ENCODE assay signal across 28 cellular contexts in genomic region chr16:12308060-12308459, GRCh38.
"Had no signal": no experiment of that assay in that cellular context is flagged by ENCODE, and none has a peak within 500 bp of the region (broad histone marks: within the 10 kb centered on the region; RNA-seq: fewer than 3 reads in every experiment).

No MANE protein-coding gene starts in this region.

- ATAC-seq: natural killer cell; right cardiac atrium; sciatic nerve; stimulated activated effector memory CD8-positive, alpha-beta T cell treated with anti-CD3 and anti-CD28 coated beads, Interleukin-12 subunit alpha, Interleukin-12 subunit beta, amount 100 ng/mL, for 72 hours; upper lobe of right lung had no signal

- H3K79me2 ChIP-seq: hepatocyte had no signal

- H3K27ac Mint-ChIP-seq: mesothelial cell of epicardium; natural killer cell; nephron progenitor cell; neural progenitor cell; stimulated activated effector memory CD8-positive, alpha-beta T cell treated with anti-CD3 and anti-CD28 coated beads, Interleukin-12 subunit alpha, Interleukin-12 subunit beta, amount 100 ng/mL, for 72 hours; stimulated activated naive CD8-positive, alpha-beta T cell treated with anti-CD3 and anti-CD28 coated beads, Interleukin-15, Interleukin-2, amounts not matched to agents 100 ng/mL and 50 ng/mL, for 24 hours had no signal

- H3K4me3 Mint-ChIP-seq: mesothelial cell of epicardium; natural killer cell; nephron progenitor cell; neural progenitor cell; stimulated activated effector memory CD8-positive, alpha-beta T cell treated with anti-CD3 and anti-CD28 coated beads, Interleukin-12 subunit alpha, Interleukin-12 subunit beta, amount 100 ng/mL, for 72 hours; stimulated activated naive CD8-positive, alpha-beta T cell treated with anti-CD3 and anti-CD28 coated beads, Interleukin-15, Interleukin-2, amounts not matched to agents 100 ng/mL and 50 ng/mL, for 24 hours had no signal

- H3K4me3 ChIP-seq: hepatocyte, left ventricle myocardium inferior, lung, neural progenitor cell, ovary, prostate gland, skin epidermis, suprapubic skin, thoracic aorta, tibial artery, upper lobe of right lung had no signal

- H2AFZ ChIP-seq: hepatocyte, neural progenitor cell had no signal

- H3K4me1 ChIP-seq: prostate gland, tibial artery, upper lobe of right lung had no signal

- H3K27me3 Mint-ChIP-seq: naive B cell; stimulated activated naive CD8-positive, alpha-beta T cell treated with anti-CD3 and anti-CD28 coated beads, Interleukin-15, Interleukin-2, amounts not matched to agents 100 ng/mL and 50 ng/mL, for 24 hours had no signal

- DNase-seq: islet precursor cell; left ventricle myocardium inferior; mesendoderm; naive B cell; natural killer cell; nephron progenitor cell; ovary; retina; right cardiac atrium; stimulated activated CD4-positive, alpha-beta T cell treated with anti-CD3 and anti-CD28 coated beads, Interleukin-12 subunit alpha, Interleukin-12 subunit beta, amount 100 ng/mL, for 4 hours; stimulated activated CD4-positive, alpha-beta T cell treated with anti-CD3 and anti-CD28 coated beads, Interleukin-15, amount 100 ng/mL, for 24 hours; stimulated activated CD4-positive, alpha-beta T cell treated with anti-CD3 and anti-CD28 coated beads, Interleukin-2, amount 100 ng/mL, for 24 hours; stimulated activated CD4-positive, alpha-beta T cell treated with anti-CD3 and anti-CD28 coated beads, Interleukin-4, amount 100 ng/mL, for 1 hour; stimulated activated naive CD4-positive, alpha-beta T cell; tibial artery; trophoblast cell; upper lobe of right lung had no signal

- H3K36me3 ChIP-seq: left ventricle myocardium inferior, neural progenitor cell, ovary, prostate gland, suprapubic skin, thoracic aorta, tibial artery, upper lobe of right lung had no signal

- H3K4me2 ChIP-seq: hepatocyte, neural progenitor cell had no signal

- H3K27ac ChIP-seq: hepatocyte, left ventricle myocardium inferior, neural progenitor cell, ovary, prostate gland, skin epidermis, suprapubic skin, thoracic aorta, tibial artery, upper lobe of right lung had no signal

- H3K9me3 ChIP-seq: left ventricle myocardium inferior, ovary, prostate gland, suprapubic skin, thoracic aorta, tibial artery, upper lobe of right lung had no signal

- H3K4me1 Mint-ChIP-seq: mesothelial cell of epicardium; natural killer cell; stimulated activated effector memory CD8-positive, alpha-beta T cell treated with anti-CD3 and anti-CD28 coated beads, Interleukin-12 subunit alpha, Interleukin-12 subunit beta, amount 100 ng/mL, for 72 hours had no signal

- H3K9me3 Mint-ChIP-seq: mesothelial cell of epicardium; naive B cell; natural killer cell; nephron progenitor cell; neural progenitor cell; stimulated activated effector memory CD8-positive, alpha-beta T cell treated with anti-CD3 and anti-CD28 coated beads, Interleukin-12 subunit alpha, Interleukin-12 subunit beta, amount 100 ng/mL, for 72 hours; stimulated activated naive CD8-positive, alpha-beta T cell treated with anti-CD3 and anti-CD28 coated beads, Interleukin-15, Interleukin-2, amounts not matched to agents 100 ng/mL and 50 ng/mL, for 24 hours had no signal

- H3K36me3 Mint-ChIP-seq: mesothelial cell of epicardium; natural killer cell; neural progenitor cell; stimulated activated effector memory CD8-positive, alpha-beta T cell treated with anti-CD3 and anti-CD28 coated beads, Interleukin-12 subunit alpha, Interleukin-12 subunit beta, amount 100 ng/mL, for 72 hours had no signal
